1 cellular context compared by ENCODE assay signal in genomic region chr7:139075031-139075652, GRCh38.
TF ChIP-seq lines count a peak whose summit lies in the region.

No MANE protein-coding gene starts in this region.

TF ChIP-seq in H1, 55 proteins besides CTCF, POLR2A, EP300 and RAD21:
- peak; percentile 96 for TF ChIP-seq TEAD4 (IDR thresholded peaks at IDR 0.05; ENCODE audit: low read depth, low read length)
- no peak for TF ChIP-seq CREB1 (IDR thresholded peaks at IDR 0.05)
- no peak for TF ChIP-seq JUND (IDR thresholded peaks at IDR 0.05; ENCODE audit: low read length)
- no peak for TF ChIP-seq CBX5 (IDR thresholded peaks at IDR 0.05; ENCODE audit: low read depth, low read length)
- no peak for TF ChIP-seq POLR2AphosphoS5 (IDR thresholded peaks at IDR 0.05; ENCODE audit: low read depth, low read length)
- no peak for TF ChIP-seq SP2 (IDR thresholded peaks at IDR 0.05; ENCODE audit: low read length)
- no peak for TF ChIP-seq KDM5A (IDR thresholded peaks at IDR 0.05; ENCODE audit: low read length)
TF ChIP-seq in H1: peak in this region for 1.
